Comparison of ENCODE assay signal across 17 cellular contexts in genomic region chr10:70673929-70674559, GRCh38. TPM values are rescaled to one million over a fixed set of nuclear protein-coding genes. Genes with fewer than 3 reads are reported as not detected.
A peak's percentile ranks its signal among the peaks of the same experiment; 100 is the strongest.
DNase-seq lines count a peak whose midpoint lies in the region; ATAC-seq and TF ChIP-seq lines count a peak whose summit lies in the region.
"Had no signal": no experiment of that assay in that cellular context is flagged by ENCODE, and none has a peak within 500 bp of the region (broad histone marks: within the 10 kb centered on the region; RNA-seq: fewer than 3 reads in every experiment).

No MANE protein-coding gene starts in this region.

- no peak overlapping the region for H3K27ac Mint-ChIP-seq in natural killer cell

- no peak for ATAC-seq in natural killer cell
- ATAC-seq in HG03045 (IDR thresholded peaks at IDR 0.05; ENCODE audit: unreplicated experiment): no peak
- no peak for ATAC-seq in GM18870 (IDR thresholded peaks at IDR 0.05; ENCODE audit: unreplicated experiment)

- intact Hi-C loops in left ventricle myocardium inferior (cut with micrococcal nuclease): no loop called here
- intact Hi-C loops in natural killer cell (cut with micrococcal nuclease): loop anchor here (5.0 kb wide), 1 partner anchor 117 kb away; no protein-coding TSS in a partner anchor

- H3K4me3 ChIP-seq in left ventricle myocardium inferior (peak overlapping the region; percentile 67), right atrium auricular region (no peak overlapping the region), astrocyte of the spinal cord (ENCODE audit: low read depth, low read length) (peak overlapping the region; percentile 57)
- H3K4me3 ChIP-seq: prostate gland, SJSA1 had no signal

- H3K9me3 ChIP-seq in left ventricle myocardium inferior (replicated peaks) (no peaks in the 10 kb centered on the region), right atrium auricular region (no peaks in the 10 kb centered on the region)
- H3K9me3 ChIP-seq: Caco-2, left lung, prostate gland, SJSA1 had no signal

- peak overlapping the region; percentile 31 for H3K4me3 Mint-ChIP-seq in natural killer cell

- peak overlapping the region; percentile 56 for H3K27ac ChIP-seq in left ventricle myocardium inferior (replicated peaks)
- H3K27ac ChIP-seq in right atrium auricular region: no peak overlapping the region
- H3K27ac ChIP-seq: left lung, prostate gland, SJSA1 had no signal

- DNase-seq in left ventricle myocardium inferior (no peak), right atrium auricular region (ENCODE audit: low spot score) (no peak), astrocyte of the spinal cord (ENCODE audit: low read depth, low spot score) (no peak), natural killer cell (no peak), HUDEP-2 (lab: John Stamatoyannopoulos, UW; ENCODE audit: unreplicated experiment in 76 of 76) (no peak), T-helper 2 cell (no peak)
- DNase-seq: activated CD4-positive, alpha-beta T cell treated with anti-CD3 and anti-CD28 coated beads for 48 hours; activated CD8-positive, alpha-beta memory T cell treated with anti-CD3 and anti-CD28 coated beads, Interleukin-2, amount 50 U/mL, for 48 hours; activated naive CD4-positive, alpha-beta T cell; Caco-2; GF-D8; GOT3; left lung had no signal

- no peak for TF ChIP-seq CTCF in left ventricle myocardium inferior (IDR thresholded peaks at IDR 0.05; ENCODE audit: borderline replicate concordance)
- TF ChIP-seq CTCF in right atrium auricular region (IDR thresholded peaks at IDR 0.05): no peak
- TF ChIP-seq CTCF in astrocyte of the spinal cord (IDR thresholded peaks at IDR 0.05; ENCODE audit: low read depth, low read length): no peak
- TF ChIP-seq CTCF in natural killer cell (IDR thresholded peaks at IDR 0.05): no peak

- peaks cover 45% of the 10 kb centered on the region for H3K4me1 ChIP-seq in left ventricle myocardium inferior
- peaks cover 0 to 19% of the 10 kb centered on the region in 2 donors for H3K4me1 ChIP-seq in right atrium auricular region
- H3K4me1 ChIP-seq: prostate gland had no signal

- peaks cover 6 to 8% of the 10 kb centered on the region in 2 donors for H3K27me3 Mint-ChIP-seq in natural killer cell (ENCODE audit: low read depth in 2 of 2)

- H3K27me3 ChIP-seq in left ventricle myocardium inferior (ENCODE audit: low read depth) (peaks cover 17% of the 10 kb centered on the region), right atrium auricular region (no peaks in the 10 kb centered on the region)

- H3K36me3 ChIP-seq in left ventricle myocardium inferior: no peaks in the 10 kb centered on the region
- no peaks in the 10 kb centered on the region for H3K36me3 ChIP-seq in right atrium auricular region
- H3K36me3 ChIP-seq: left lung, prostate gland, SJSA1 had no signal

- in situ Hi-C loops in astrocyte of the spinal cord (cut with HindIII; ENCODE audit: low sequenced_read_pairs): no loop called here

- no peaks in the 10 kb centered on the region for H3K36me3 Mint-ChIP-seq in natural killer cell

- H3K9me3 Mint-ChIP-seq in natural killer cell: no peaks in the 10 kb centered on the region

- H3K4me1 Mint-ChIP-seq in natural killer cell: peaks cover 27 to 34% of the 10 kb centered on the region in 2 donors

RNA-seq across cellular contexts. Expression of gene ADAMTS14, which starts 1.7 kb away (rescaled TPM):
- total RNA-seq in left ventricle myocardium inferior: 0.47 TPM
- total RNA-seq in right atrium auricular region: not detected
- 1 to 10 TPM in 2 of 3 donors, under 1 TPM in 1; 0.70 to 1.5 (median 1.1) TPM for total RNA-seq in natural killer cell
- total RNA-seq: Caco-2 had no signal

Comparison
In these comparisons a context has a peak if more than half of its experiments do, and no peak if none do; other contexts are left out.
1. H3K4me3 ChIP-seq: peak in left ventricle myocardium inferior (single experiment) and astrocyte of the spinal cord (single experiment); none in right atrium auricular region (0 of 2).